ENCODE assay signal across 11 cellular contexts in the genomic region with DNA sequence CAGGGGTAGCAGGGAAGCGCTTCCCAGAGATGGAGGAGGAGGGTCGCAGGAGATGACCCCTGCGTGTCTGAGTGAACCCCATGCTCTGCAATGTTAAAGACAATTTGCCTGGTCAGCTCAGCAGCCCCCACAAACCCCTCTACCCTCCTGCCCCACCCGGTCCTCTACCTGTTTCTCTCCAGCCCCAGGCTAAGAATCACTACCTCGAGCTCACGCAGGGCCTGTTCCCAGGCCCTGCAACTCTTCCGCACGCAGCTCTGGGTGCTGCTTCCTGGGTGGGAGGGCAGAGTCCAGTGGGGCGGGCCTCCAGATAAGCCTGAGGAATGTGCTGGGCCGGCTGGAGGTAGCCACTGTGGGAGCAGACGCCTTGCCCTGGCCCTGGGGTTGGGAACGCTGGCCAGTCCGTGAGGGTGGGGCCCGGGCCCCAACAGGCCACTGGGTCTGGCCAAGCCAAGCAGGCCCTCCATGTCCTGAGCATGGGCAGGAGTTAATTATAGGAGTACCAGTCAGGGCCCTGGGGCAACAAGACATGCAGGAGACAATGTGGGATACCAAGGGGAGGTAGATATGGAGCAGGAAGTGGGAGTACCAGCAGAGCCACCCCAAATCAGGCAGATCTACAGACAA. TPM values are rescaled to one million over a fixed set of nuclear protein-coding genes. Genes with fewer than 3 reads are reported as not detected.
A peak's percentile ranks its signal among the peaks of the same experiment; 100 is the strongest.
DNase-seq lines count a peak whose midpoint lies in the region; ATAC-seq and TF ChIP-seq lines count a peak whose summit lies in the region.
"Had no signal": no experiment of that assay in that cellular context is flagged by ENCODE, and none has a peak within 500 bp of the region (broad histone marks: within the 10 kb centered on the region; RNA-seq: fewer than 3 reads in every experiment).

No MANE protein-coding gene starts in this region.

- 14 to 15% methylated on average over 14 of the region's 14 CpGs for WGBS in aorta, 2 donors

- intact Hi-C loops in breast epithelium (cut with DNase I; ENCODE audit: low total_unique reads) = no loop called here
- intact Hi-C loops in MCF 10A (cut with micrococcal nuclease) = no loop called here
- intact Hi-C loops in aorta (cut with DNase I) = no loop called here

- no peaks in the 10 kb centered on the region for H3K36me3 ChIP-seq in breast epithelium
- H3K36me3 ChIP-seq in aorta (ENCODE audit: control insufficient read depth in 1 of 2, insufficient read depth in 2 of 2, low read length in 1 of 2) = no peaks in the 10 kb centered on the region

- H3K27ac Mint-ChIP-seq in MCF 10A (ENCODE audit: low read depth, unreplicated experiment) (no peak overlapping the region), mesothelial cell of epicardium (peak overlapping the region; percentile 33)

- BruUV-seq in MCF 10A (replicated peaks; lab: Mats Ljungman, UMichigan) = no TSS peak

- H3K9me3 ChIP-seq in breast epithelium (no peaks in the 10 kb centered on the region), aorta (ENCODE audit: control insufficient read depth, low read length) (no peaks in the 10 kb centered on the region)

- peak overlapping the region; percentile 44 to 68 (median 47) for H3K4me3 ChIP-seq in breast epithelium
- peak overlapping the region; percentile 61 for H3K4me3 ChIP-seq in epithelial cell of proximal tubule (ENCODE audit: low read depth, low read length)
- H3K4me3 ChIP-seq in aorta (ENCODE audit: low read length in 2 of 2) = peak overlapping the region; percentile 4 to 35

- DNase-seq in breast epithelium (ENCODE audit: low spot score in 2 of 2) (peak in 1 of 2 donors; percentile 45), MCF 10A (ENCODE audit: unreplicated experiment) (no peak), epithelial cell of proximal tubule (ENCODE audit: low read depth) (no peak), mesothelial cell of epicardium (ENCODE audit: low spot score in 2 of 2, unreplicated experiment in 2 of 2) (no peak), aorta (peak; percentile 81 to 91), NCI-H128 (lab: John Stamatoyannopoulos, UW; ENCODE audit: unreplicated experiment) (no peak), NCI-H1930 (lab: John Stamatoyannopoulos, UW) (no peak)
- no peak for DNase-seq in stimulated activated CD4-positive, alpha-beta T cell treated with anti-CD3 and anti-CD28 coated beads, Interleukin-1b, Interleukin-23, amount 100 ng/mL, for 48 hours
- DNase-seq: central memory CD4-positive, alpha-beta T cell; MV-4-11 had no signal

- H3K27ac ChIP-seq in breast epithelium (peak overlapping the region in 1 of 2 donors; percentile 70), aorta (ENCODE audit: low read depth in 1 of 2, low read length in 2 of 2) (peak overlapping the region in 1 of 2 donors; percentile 73)
- H3K27ac ChIP-seq: VCaP had no signal

- H3K36me3 Mint-ChIP-seq in MCF 10A (ENCODE audit: insufficient read depth, unreplicated experiment) (no peaks in the 10 kb centered on the region), mesothelial cell of epicardium (peaks cover 6% of the 10 kb centered on the region)

- TF ChIP-seq CTCF in breast epithelium (IDR thresholded peaks at IDR 0.05) (no peak), MCF 10A (IDR thresholded peaks at IDR 0.05; ENCODE audit: unreplicated experiment) (no peak), epithelial cell of proximal tubule (conservative IDR thresholded peaks at IDR 0.05; ENCODE audit: low read depth, low read length) (no peak), mesothelial cell of epicardium (IDR thresholded peaks at IDR 0.05; ENCODE audit: unreplicated experiment) (no peak)

- H3K27me3 ChIP-seq in breast epithelium (no peaks in the 10 kb centered on the region), aorta (ENCODE audit: control insufficient read depth in 1 of 2, insufficient read depth in 2 of 2, low read length in 1 of 2) (no peaks in the 10 kb centered on the region)

- no peak overlapping the region for H3K4me3 Mint-ChIP-seq in MCF 10A (ENCODE audit: unreplicated experiment)
- peak overlapping the region; percentile 68 for H3K4me3 Mint-ChIP-seq in mesothelial cell of epicardium

- H3K9me3 Mint-ChIP-seq in MCF 10A (ENCODE audit: unreplicated experiment) = no peaks in the 10 kb centered on the region
- no peaks in the 10 kb centered on the region for H3K9me3 Mint-ChIP-seq in mesothelial cell of epicardium

- TF ChIP-seq POLR2A in breast epithelium (IDR thresholded peaks at IDR 0.05) = no peak

- H3K4me1 Mint-ChIP-seq in MCF 10A (ENCODE audit: insufficient read depth, unreplicated experiment) = no peaks in the 10 kb centered on the region
- H3K4me1 Mint-ChIP-seq in mesothelial cell of epicardium = peaks cover 57% of the 10 kb centered on the region

- POLR2A ChIA-PET in MCF 10A (lab: Yijun Ruan, JAX) = interaction anchor here (0.6 kb wide), 1 partner anchor 9 kb away, joined by 3 read pairs; no protein-coding TSS in a partner anchor

- ATAC-seq in aorta (ENCODE audit: low FRiP score) = peak; percentile 64

- H3K4me1 ChIP-seq in breast epithelium = peaks cover 0 to 18% of the 10 kb centered on the region in 2 donors
- H3K4me1 ChIP-seq in aorta (ENCODE audit: control insufficient read depth in 1 of 2, insufficient read depth in 2 of 2, low read length in 2 of 2) = no peaks in the 10 kb centered on the region

- H3K27me3 Mint-ChIP-seq in MCF 10A (ENCODE audit: insufficient read depth, unreplicated experiment) (no peaks in the 10 kb centered on the region), mesothelial cell of epicardium (ENCODE audit: low read depth) (no peaks in the 10 kb centered on the region)

- CTCF ChIA-PET in MCF 10A (lab: Yijun Ruan, JAX) = interaction anchor here (0.7 to 1.2 kb wide), 4 partner anchors 39 to 466 kb away, joined by 3 to 5 read pairs (median 4); no protein-coding TSS in a partner anchor

RNA-seq across cellular contexts. Expression of gene DOK4, which starts 6.1 kb away (rescaled TPM):
- 10 to 100 TPM; 13.1 to 20.3 (median 17.6) TPM for total RNA-seq in breast epithelium
- 6.4 and 7.5 TPM in 2 replicates for total RNA-seq in MCF 10A (2022)
- 35.3 and 39.5 TPM in 2 replicates for total RNA-seq in epithelial cell of proximal tubule
- total RNA-seq in mesothelial cell of epicardium = 79.0 to 83.6 TPM (median 83.6 TPM) in 3 replicates
- 10 to 100 TPM; 35.5 to 44.5 TPM for total RNA-seq in aorta
- 10 to 100 TPM; 26.4 to 54.1 TPM for polyA plus RNA-seq in aorta

RNA-seq across cellular contexts. Expression of gene POLR2C, which starts 17.8 kb away (rescaled TPM):
- 100 to 1,000 TPM; 119 to 129 (median 127) TPM for total RNA-seq in breast epithelium
- total RNA-seq in MCF 10A (2022) = 43.3 and 44.8 TPM in 2 replicates
- total RNA-seq in epithelial cell of proximal tubule = 64.5 and 140 TPM in 2 replicates
- total RNA-seq in mesothelial cell of epicardium = 62.1 to 69.1 TPM (median 65.0 TPM) in 3 replicates
- total RNA-seq in aorta = 10 to 100 TPM; 43.8 to 49.7 TPM
- 10 to 100 TPM; 49.3 to 55.3 TPM for polyA plus RNA-seq in aorta

RNA-seq across cellular contexts. Expression of gene COQ9, which starts 33.0 kb away (rescaled TPM):
- total RNA-seq in breast epithelium (10 to 100 TPM; 36.0 to 42.6 (median 40.7) TPM), MCF 10A (2022) (72.5 and 80.8 TPM in 2 replicates), epithelial cell of proximal tubule (40.0 and 45.4 TPM in 2 replicates), mesothelial cell of epicardium (43.5 to 48.3 TPM (median 47.4 TPM) in 3 replicates), aorta (10 to 100 TPM; 22.0 to 29.4 TPM)
- 10 to 100 TPM; 28.9 to 48.2 TPM for polyA plus RNA-seq in aorta

RNA-seq across cellular contexts. Expression of gene CIAPIN1, which starts 33.1 kb away (rescaled TPM):
- total RNA-seq in breast epithelium = 10 to 100 TPM; 23.4 to 33.2 (median 28.8) TPM
- 99.9 and 105 TPM in 2 replicates for total RNA-seq in MCF 10A (2022)
- 69.1 and 75.6 TPM in 2 replicates for total RNA-seq in epithelial cell of proximal tubule
- total RNA-seq in mesothelial cell of epicardium = 57.5 to 62.9 TPM (median 59.0 TPM) in 3 replicates
- 10 to 100 TPM; 26.7 to 27.4 TPM for total RNA-seq in aorta
- polyA plus RNA-seq in aorta = 10 to 100 TPM; 16.3 to 21.6 TPM

RNA-seq across cellular contexts. Expression of gene CCDC102A, which starts 56.1 kb away (rescaled TPM):
- total RNA-seq in breast epithelium = 10 to 100 TPM in 2 of 3 donors, 1 to 10 TPM in 1; 6.7 to 15.1 (median 12.1) TPM
- 3.8 and 4.1 TPM in 2 replicates for total RNA-seq in MCF 10A (2022)
- total RNA-seq in epithelial cell of proximal tubule = 14.0 and 22.7 TPM in 2 replicates
- total RNA-seq in mesothelial cell of epicardium = 30.6 to 31.9 TPM (median 31.3 TPM) in 3 replicates
- 10 to 100 TPM; 15.3 to 21.9 TPM for total RNA-seq in aorta
- 10 to 100 TPM; 12.9 to 14.1 TPM for polyA plus RNA-seq in aorta

Comparison
In these comparisons a context has a peak if more than half of its experiments do, and no peak if none do; other contexts are left out.
1. DNase-seq: peak in aorta (2 of 2); none in MCF 10A (single experiment), epithelial cell of proximal tubule (single experiment), mesothelial cell of epicardium (0 of 2), NCI-H128 (single experiment), NCI-H1930 (0 of 2) and stimulated activated CD4-positive, alpha-beta T cell treated with anti-CD3 and anti-CD28 coated beads, Interleukin-1b, Interleukin-23, amount 100 ng/mL, for 48 hours (single experiment).
2. Peak in every context shown above with its lines, with median percentiles within 50 percentile points of each other: H3K4me3 ChIP-seq.